ENCODE assay signal across 19 cellular contexts in genomic region chr21:36210779-36211659, GRCh38. TPM values are rescaled to one million over a fixed set of nuclear protein-coding genes. Genes with fewer than 3 reads are reported as not detected.
DNase-seq lines count a peak whose midpoint lies in the region; ATAC-seq and TF ChIP-seq lines count a peak whose summit lies in the region.
"Had no signal": no experiment of that assay in that cellular context is flagged by ENCODE, and none has a peak within 500 bp of the region (broad histone marks: within the 10 kb centered on the region; RNA-seq: fewer than 3 reads in every experiment).

No MANE protein-coding gene starts in this region.

- H3K36me3 ChIP-seq in esophagus squamous epithelium (peaks cover 0 to 70% (median 0%) of the 10 kb centered on the region in 3 donors), skeletal muscle satellite cell (ENCODE audit: insufficient read depth, low read length) (peaks cover 9% of the 10 kb centered on the region)
- H3K36me3 ChIP-seq: MG63 had no signal

- no peak overlapping the region for H3K4me3 Mint-ChIP-seq in activated CD4-positive, alpha-beta T cell treated with anti-CD3 and anti-CD28 coated beads for 36 hours
- H3K4me3 Mint-ChIP-seq: activated CD4-positive, alpha-beta memory T cell treated with anti-CD3 and anti-CD28 coated beads, Interleukin-2, amount 10 ng/mL, durations not matched to agents 7 days and 5 days; CD4-positive, CD25-positive, alpha-beta regulatory T cell; dendritic cell treated with granulocyte-macrophage colony-stimulating factor and Interleukin-4, amounts not matched to agents 40 ng/mL and 50 ng/mL, for 4 days; naive thymus-derived CD8-positive, alpha-beta T cell had no signal

- TF ChIP-seq CTCF in esophagus squamous epithelium (IDR thresholded peaks at IDR 0.05): no peak

- intact Hi-C loops in activated CD4-positive, alpha-beta T cell treated with anti-CD3 and anti-CD28 coated beads for 36 hours (cut with DNase I, micrococcal nuclease): no loop called here
- intact Hi-C loops in esophagus squamous epithelium (cut with DNase I) (no loop called here), head of caudate nucleus (cut with DNase I) (no loop called here)

- peak overlapping the region in 3 of 4 donors; percentile 80 to 87 (median 83) for H3K27ac ChIP-seq in esophagus squamous epithelium
- H3K27ac ChIP-seq: 22Rv1, left lung, suprapubic skin had no signal

- no peak for TF ChIP-seq POLR2A in esophagus squamous epithelium (IDR thresholded peaks at IDR 0.05)

- no peak overlapping the region for H3K9ac ChIP-seq in skeletal muscle satellite cell (ENCODE audit: low read depth, low read length)

- H3K4me2 ChIP-seq in skeletal muscle satellite cell (ENCODE audit: low read length): peak overlapping the region; percentile 39

- peaks cover 10% of the 10 kb centered on the region for H3K36me3 Mint-ChIP-seq in activated CD4-positive, alpha-beta T cell treated with anti-CD3 and anti-CD28 coated beads for 36 hours (ENCODE audit: low read depth)

- peak overlapping the region; percentile 44 for H3K27ac Mint-ChIP-seq in activated CD4-positive, alpha-beta T cell treated with anti-CD3 and anti-CD28 coated beads for 36 hours
- H3K27ac Mint-ChIP-seq: activated CD4-positive, alpha-beta memory T cell treated with anti-CD3 and anti-CD28 coated beads, Interleukin-2, amount 10 ng/mL, durations not matched to agents 7 days and 5 days; dendritic cell treated with granulocyte-macrophage colony-stimulating factor and Interleukin-4, amounts not matched to agents 40 ng/mL and 50 ng/mL, for 4 days had no signal

- H3K9me3 Mint-ChIP-seq in activated CD4-positive, alpha-beta T cell treated with anti-CD3 and anti-CD28 coated beads for 36 hours (ENCODE audit: low read depth): no peaks in the 10 kb centered on the region
- H3K9me3 Mint-ChIP-seq: activated CD4-positive, alpha-beta memory T cell treated with anti-CD3 and anti-CD28 coated beads, Interleukin-2, amount 10 ng/mL, durations not matched to agents 7 days and 5 days; activated T-helper 17 cell treated with anti-CD3 and anti-CD28 coated beads, Interleukin-2, amount 50 U/mL, for 72 hours; CD4-positive, CD25-positive, alpha-beta regulatory T cell; dendritic cell treated with granulocyte-macrophage colony-stimulating factor and Interleukin-4, amounts not matched to agents 40 ng/mL and 50 ng/mL, for 4 days; naive thymus-derived CD8-positive, alpha-beta T cell had no signal

- no peaks in the 10 kb centered on the region for H3K27me3 Mint-ChIP-seq in activated CD4-positive, alpha-beta T cell treated with anti-CD3 and anti-CD28 coated beads for 36 hours
- H3K27me3 Mint-ChIP-seq: activated CD4-positive, alpha-beta memory T cell treated with anti-CD3 and anti-CD28 coated beads, Interleukin-2, amount 10 ng/mL, durations not matched to agents 7 days and 5 days; activated T-helper 17 cell treated with anti-CD3 and anti-CD28 coated beads, Interleukin-2, amount 50 U/mL, for 72 hours; CD4-positive, CD25-positive, alpha-beta regulatory T cell; dendritic cell treated with granulocyte-macrophage colony-stimulating factor and Interleukin-4, amounts not matched to agents 40 ng/mL and 50 ng/mL, for 4 days; naive thymus-derived CD8-positive, alpha-beta T cell had no signal

- DNase-seq in activated CD4-positive, alpha-beta T cell treated with anti-CD3 and anti-CD28 coated beads for 36 hours: no peak
- no peak for DNase-seq in activated CD4-positive, alpha-beta T cell treated with anti-CD3 and anti-CD28 coated beads for 1 hour
- DNase-seq in RPMI7951 (ENCODE audit: low read depth) (peak; percentile 64), esophagus squamous epithelium (lab: John Stamatoyannopoulos, UW) (no peak), head of caudate nucleus (no peak)
- DNase-seq: CD4-positive, CD25-positive, alpha-beta regulatory T cell; naive thymus-derived CD8-positive, alpha-beta T cell; NCI-H2107; NCI-H82 had no signal

- no peaks in the 10 kb centered on the region for H3K27me3 ChIP-seq in esophagus squamous epithelium
- H3K27me3 ChIP-seq in skeletal muscle satellite cell (ENCODE audit: control insufficient read depth, insufficient read depth, low read length): no peaks in the 10 kb centered on the region
- H3K27me3 ChIP-seq: left lung, MG63, suprapubic skin had no signal

- no peak for ATAC-seq in activated CD4-positive, alpha-beta T cell treated with anti-CD3 and anti-CD28 coated beads for 36 hours
- ATAC-seq in GM21786 (IDR thresholded peaks at IDR 0.05; ENCODE audit: unreplicated experiment) (no peak), GM19455 (IDR thresholded peaks at IDR 0.05; ENCODE audit: unreplicated experiment) (no peak)
- ATAC-seq: naive thymus-derived CD8-positive, alpha-beta T cell had no signal

- H3K4me1 ChIP-seq in esophagus squamous epithelium (peaks cover 0 to 19% (median 3%) of the 10 kb centered on the region in 3 donors), skeletal muscle satellite cell (ENCODE audit: control insufficient read depth, insufficient read depth, low read length) (peaks cover 55% of the 10 kb centered on the region)

- POLR2A ChIA-PET in activated CD4-positive, alpha-beta T cell treated with anti-CD3 and anti-CD28 coated beads for 36 hours (lab: Charles Lee): no interaction called here

- peaks cover 15% of the 10 kb centered on the region for H3K4me1 Mint-ChIP-seq in activated CD4-positive, alpha-beta T cell treated with anti-CD3 and anti-CD28 coated beads for 36 hours

- WGBS in esophagus squamous epithelium, 2 donors: 90% methylated on average over 21 of the region's 21 CpGs

- CTCF ChIA-PET in activated CD4-positive, alpha-beta T cell treated with anti-CD3 and anti-CD28 coated beads for 36 hours (lab: Charles Lee): interaction anchor here (0.8 to 2.3 kb wide), 5 partner anchors 59 to 120 kb away, joined by 3 to 10 read pairs (median 4); no protein-coding TSS in a partner anchor

- H3K4me3 ChIP-seq in esophagus squamous epithelium: no peak overlapping the region
- H3K4me3 ChIP-seq in skeletal muscle satellite cell (ENCODE audit: low read length): no peak overlapping the region
- H3K4me3 ChIP-seq: left lung, MG63, suprapubic skin had no signal

- no peaks in the 10 kb centered on the region for H3K9me3 ChIP-seq in esophagus squamous epithelium
- H3K9me3 ChIP-seq in skeletal muscle satellite cell (replicated peaks; ENCODE audit: low read length): no peaks in the 10 kb centered on the region
- H3K9me3 ChIP-seq: left lung, MG63, suprapubic skin had no signal

RNA-seq across cellular contexts. Expression of gene DOP1B, which starts 54.4 kb away (rescaled TPM):
- 10 to 100 TPM; 15.0 to 19.0 TPM for total RNA-seq in activated CD4-positive, alpha-beta T cell treated with anti-CD3 and anti-CD28 coated beads for 36 hours
- 7.6 and 8.1 TPM in 2 replicates for total RNA-seq in RPMI7951 (2014; rRNA removed; shearing (Covaris generic))
- total RNA-seq in esophagus squamous epithelium: 10 to 100 TPM; 18.5 to 36.7 (median 26.2) TPM
- 4.1 and 6.1 TPM in 2 replicates for total RNA-seq in skeletal muscle satellite cell (2012; rRNA removed)
